Comparison of ENCODE assay signal across 1 cellular context in the genomic region with DNA sequence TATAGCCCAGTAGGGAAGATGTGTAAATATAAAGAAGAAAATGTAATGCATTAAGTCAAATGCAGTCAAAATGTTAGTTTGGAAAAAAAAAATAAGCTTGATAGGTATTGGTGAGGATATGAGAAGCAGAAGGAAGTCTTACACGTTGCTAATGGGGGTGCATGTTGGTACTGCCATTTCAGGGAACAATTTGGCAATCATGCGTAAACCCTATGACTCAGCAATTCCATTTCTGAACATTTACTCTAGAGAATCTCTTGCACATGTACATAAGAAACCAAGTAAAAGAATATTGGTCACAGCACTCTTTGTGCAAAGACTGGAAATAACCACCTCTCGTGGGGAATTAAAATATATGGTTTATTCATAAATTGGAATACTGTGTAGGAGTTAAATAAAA.
TF ChIP-seq lines count a peak whose summit lies in the region.

No MANE protein-coding gene starts in this region.

TF ChIP-seq in HepG2, 621 proteins besides CTCF, POLR2A, EP300 and RAD21 (continued from another document):
- TF ChIP-seq BCL3 (CRISPR knock-in tag; IDR thresholded peaks at IDR 0.05) (no peak), NFE2L2 (IDR thresholded peaks at IDR 0.05; ENCODE audit: low read length) (peak; percentile 85), ZNF703 (CRISPR knock-in tag; IDR thresholded peaks at IDR 0.05; ENCODE audit: borderline replicate concordance) (no peak), NKX3-1 (CRISPR knock-in tag; IDR thresholded peaks at IDR 0.05) (no peak), RBM22 (optimal IDR thresholded peaks at IDR 0.05; ENCODE audit: low read length) (no peak), KLF16 (CRISPR knock-in tag; IDR thresholded peaks at IDR 0.05) (no peak), GFI1 (CRISPR knock-in tag; IDR thresholded peaks at IDR 0.05; ENCODE audit: borderline replicate concordance) (no peak), ZNF160 (CRISPR knock-in tag; IDR thresholded peaks at IDR 0.05) (no peak)
- TF ChIP-seq, protein P1, sequence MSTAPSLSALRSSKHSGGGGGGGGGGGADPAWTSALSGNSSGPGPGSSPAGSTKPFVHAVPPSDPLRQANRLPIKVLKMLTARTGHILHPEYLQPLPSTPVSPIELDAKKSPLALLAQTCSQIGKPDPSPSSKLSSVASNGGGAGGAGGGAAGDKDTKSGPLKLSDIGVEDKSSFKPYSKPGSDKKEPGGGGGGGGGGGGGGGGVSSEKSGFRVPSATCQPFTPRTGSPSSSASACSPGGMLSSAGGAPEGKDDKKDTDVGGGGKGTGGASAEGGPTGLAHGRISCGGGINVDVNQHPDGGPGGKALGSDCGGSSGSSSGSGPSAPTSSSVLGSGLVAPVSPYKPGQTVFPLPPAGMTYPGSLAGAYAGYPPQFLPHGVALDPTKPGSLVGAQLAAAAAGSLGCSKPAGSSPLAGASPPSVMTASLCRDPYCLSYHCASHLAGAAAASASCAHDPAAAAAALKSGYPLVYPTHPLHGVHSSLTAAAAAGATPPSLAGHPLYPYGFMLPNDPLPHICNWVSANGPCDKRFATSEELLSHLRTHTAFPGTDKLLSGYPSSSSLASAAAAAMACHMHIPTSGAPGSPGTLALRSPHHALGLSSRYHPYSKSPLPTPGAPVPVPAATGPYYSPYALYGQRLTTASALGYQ (CRISPR knock-in tag; IDR thresholded peaks at IDR 0.05) = no peak
- TF ChIP-seq, protein P2, sequence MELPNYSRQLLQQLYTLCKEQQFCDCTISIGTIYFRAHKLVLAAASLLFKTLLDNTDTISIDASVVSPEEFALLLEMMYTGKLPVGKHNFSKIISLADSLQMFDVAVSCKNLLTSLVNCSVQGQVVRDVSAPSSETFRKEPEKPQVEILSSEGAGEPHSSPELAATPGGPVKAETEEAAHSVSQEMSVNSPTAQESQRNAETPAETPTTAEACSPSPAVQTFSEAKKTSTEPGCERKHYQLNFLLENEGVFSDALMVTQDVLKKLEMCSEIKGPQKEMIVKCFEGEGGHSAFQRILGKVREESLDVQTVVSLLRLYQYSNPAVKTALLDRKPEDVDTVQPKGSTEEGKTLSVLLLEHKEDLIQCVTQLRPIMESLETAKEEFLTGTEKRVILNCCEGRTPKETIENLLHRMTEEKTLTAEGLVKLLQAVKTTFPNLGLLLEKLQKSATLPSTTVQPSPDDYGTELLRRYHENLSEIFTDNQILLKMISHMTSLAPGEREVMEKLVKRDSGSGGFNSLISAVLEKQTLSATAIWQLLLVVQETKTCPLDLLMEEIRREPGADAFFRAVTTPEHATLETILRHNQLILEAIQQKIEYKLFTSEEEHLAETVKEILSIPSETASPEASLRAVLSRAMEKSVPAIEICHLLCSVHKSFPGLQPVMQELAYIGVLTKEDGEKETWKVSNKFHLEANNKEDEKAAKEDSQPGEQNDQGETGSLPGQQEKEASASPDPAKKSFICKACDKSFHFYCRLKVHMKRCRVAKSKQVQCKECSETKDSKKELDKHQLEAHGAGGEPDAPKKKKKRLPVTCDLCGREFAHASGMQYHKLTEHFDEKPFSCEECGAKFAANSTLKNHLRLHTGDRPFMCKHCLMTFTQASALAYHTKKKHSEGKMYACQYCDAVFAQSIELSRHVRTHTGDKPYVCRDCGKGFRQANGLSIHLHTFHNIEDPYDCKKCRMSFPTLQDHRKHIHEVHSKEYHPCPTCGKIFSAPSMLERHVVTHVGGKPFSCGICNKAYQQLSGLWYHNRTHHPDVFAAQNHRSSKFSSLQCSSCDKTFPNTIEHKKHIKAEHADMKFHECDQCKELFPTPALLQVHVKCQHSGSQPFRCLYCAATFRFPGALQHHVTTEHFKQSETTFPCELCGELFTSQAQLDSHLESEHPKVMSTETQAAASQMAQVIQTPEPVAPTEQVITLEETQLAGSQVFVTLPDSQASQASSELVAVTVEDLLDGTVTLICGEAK (IDR thresholded peaks at IDR 0.05) = no peak
- TF ChIP-seq, protein P2 (CRISPR knock-in tag; IDR thresholded peaks at IDR 0.05) = no peak
